9 cellular contexts compared by ENCODE assay signal in the genomic region with DNA sequence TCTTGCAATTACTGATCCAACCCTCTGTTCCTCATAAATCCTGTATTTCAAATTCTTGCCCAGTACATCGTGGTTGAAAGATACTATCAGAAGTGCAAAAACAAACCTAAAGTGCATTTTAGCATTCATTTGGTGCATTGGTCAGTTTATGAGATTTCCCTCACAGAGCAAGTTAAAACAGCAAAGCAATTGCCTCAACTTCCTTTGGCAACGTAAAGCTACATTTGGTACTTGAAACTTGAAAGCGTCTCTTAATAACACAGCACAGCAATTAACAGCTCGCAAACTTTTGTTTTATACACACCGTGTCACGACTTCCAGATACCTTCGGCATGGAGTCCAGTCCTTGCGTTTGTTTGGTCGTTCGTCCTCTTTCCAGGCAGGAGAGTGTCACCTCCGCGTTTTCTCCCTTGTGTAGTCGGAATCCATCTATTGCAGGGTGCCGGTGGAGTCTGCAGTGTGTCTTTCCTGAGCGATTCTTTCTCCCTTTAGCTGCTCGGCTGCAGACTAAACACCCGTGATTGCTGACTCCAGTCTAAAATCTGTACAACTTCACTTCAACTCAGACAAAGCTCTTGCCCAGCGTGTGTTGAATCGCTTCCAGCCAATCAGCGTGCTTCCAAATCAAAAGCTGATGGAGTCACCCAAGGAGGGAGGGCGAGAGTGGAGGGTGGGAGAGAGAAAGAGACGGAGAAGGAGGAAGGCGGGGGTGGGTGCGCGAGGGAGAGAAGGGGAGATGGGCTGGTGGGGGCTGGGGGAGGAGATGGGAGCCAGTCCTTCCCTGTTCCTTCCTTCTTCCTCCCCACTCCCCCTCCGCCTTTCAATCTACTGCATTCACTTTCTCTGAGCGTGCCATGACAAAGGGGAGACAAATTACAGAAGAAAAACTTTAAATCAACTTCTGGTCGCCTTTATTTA. TPM values are rescaled to one million over a fixed set of nuclear protein-coding genes. Genes with fewer than 3 reads are reported as not detected.
A peak's percentile ranks its signal among the peaks of the same experiment; 100 is the strongest.
DNase-seq lines count a peak whose midpoint lies in the region; TF ChIP-seq lines count a peak whose summit lies in the region.
"Had no signal": no experiment of that assay in that cellular context is flagged by ENCODE, and none has a peak within 500 bp of the region (broad histone marks: within the 10 kb centered on the region; RNA-seq: fewer than 3 reads in every experiment).

A gene with protein sequence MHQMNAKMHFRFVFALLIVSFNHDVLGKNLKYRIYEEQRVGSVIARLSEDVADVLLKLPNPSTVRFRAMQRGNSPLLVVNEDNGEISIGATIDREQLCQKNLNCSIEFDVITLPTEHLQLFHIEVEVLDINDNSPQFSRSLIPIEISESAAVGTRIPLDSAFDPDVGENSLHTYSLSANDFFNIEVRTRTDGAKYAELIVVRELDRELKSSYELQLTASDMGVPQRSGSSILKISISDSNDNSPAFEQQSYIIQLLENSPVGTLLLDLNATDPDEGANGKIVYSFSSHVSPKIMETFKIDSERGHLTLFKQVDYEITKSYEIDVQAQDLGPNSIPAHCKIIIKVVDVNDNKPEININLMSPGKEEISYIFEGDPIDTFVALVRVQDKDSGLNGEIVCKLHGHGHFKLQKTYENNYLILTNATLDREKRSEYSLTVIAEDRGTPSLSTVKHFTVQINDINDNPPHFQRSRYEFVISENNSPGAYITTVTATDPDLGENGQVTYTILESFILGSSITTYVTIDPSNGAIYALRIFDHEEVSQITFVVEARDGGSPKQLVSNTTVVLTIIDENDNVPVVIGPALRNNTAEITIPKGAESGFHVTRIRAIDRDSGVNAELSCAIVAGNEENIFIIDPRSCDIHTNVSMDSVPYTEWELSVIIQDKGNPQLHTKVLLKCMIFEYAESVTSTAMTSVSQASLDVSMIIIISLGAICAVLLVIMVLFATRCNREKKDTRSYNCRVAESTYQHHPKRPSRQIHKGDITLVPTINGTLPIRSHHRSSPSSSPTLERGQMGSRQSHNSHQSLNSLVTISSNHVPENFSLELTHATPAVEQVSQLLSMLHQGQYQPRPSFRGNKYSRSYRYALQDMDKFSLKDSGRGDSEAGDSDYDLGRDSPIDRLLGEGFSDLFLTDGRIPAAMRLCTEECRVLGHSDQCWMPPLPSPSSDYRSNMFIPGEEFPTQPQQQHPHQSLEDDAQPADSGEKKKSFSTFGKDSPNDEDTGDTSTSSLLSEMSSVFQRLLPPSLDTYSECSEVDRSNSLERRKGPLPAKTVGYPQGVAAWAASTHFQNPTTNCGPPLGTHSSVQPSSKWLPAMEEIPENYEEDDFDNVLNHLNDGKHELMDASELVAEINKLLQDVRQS (minus strand): TSS at position 544 of the 918 bp plus-strand sequence. CDS start 406 bp downstream, at position 138.

- no peak for TF ChIP-seq CTCF in spleen (IDR thresholded peaks at IDR 0.05 in 8 of 11, conservative IDR thresholded peaks at IDR 0.05 in 3 of 11)

- peaks cover 0 to 9% (median 0%) of the 10 kb centered on the region in 6 donors for H3K4me1 ChIP-seq in spleen

- TF ChIP-seq POLR2A in spleen (IDR thresholded peaks at IDR 0.05) = peak in 1 of 3 donors; percentile 25

- 3 to 6% (median 4%) methylated on average over 27 to 28 of the region's 28 CpGs for WGBS in spleen, 5 donors

- no peaks in the 10 kb centered on the region for H3K36me3 ChIP-seq in spleen

- H3K27ac ChIP-seq in spleen = peak within 1 kb of the TSS in 7 of 8 donors; percentile 55 to 78 (median 65)
- H3K27ac ChIP-seq: C4-2B had no signal

- DNase-seq in DMS53 (lab: John Stamatoyannopoulos, UW) (peak; percentile 26), DMS53 treated with DMSO at 0.1 percent for 48 hours (lab: John Stamatoyannopoulos, UW; ENCODE audit: unreplicated experiment) (no peak), HCEC 1CT (peak; percentile 83), NCI-H69 (lab: John Stamatoyannopoulos, UW) (peak; percentile 93), islet precursor cell (peak; percentile 97), spleen (no peak), CD1c-positive myeloid dendritic cell (ENCODE audit: extremely low spot score) (no peak)
- DNase-seq in central memory CD4-positive, alpha-beta T cell = peak; percentile 6

- H3K27me3 ChIP-seq in spleen (replicated peaks in 1 of 7) = no peaks in the 10 kb centered on the region

- intact Hi-C loops in spleen (cut with DNase I; ENCODE audit: low total_unique reads) = no loop called here

- H3K4me3 ChIP-seq in spleen = peak within 1 kb of the TSS; percentile 18 to 63 (median 32)

- no peaks in the 10 kb centered on the region for H3K9me3 ChIP-seq in spleen

RNA-seq across cellular contexts. Expression of the gene that starts here (rescaled TPM):
- 10 to 100 TPM in 1 of 7 donors, 1 to 10 TPM in 6; 3.6 to 15.6 (median 6.6) TPM for total RNA-seq in spleen
- polyA plus RNA-seq in spleen = under 1 TPM; 0.82 to 0.90 (median 0.87) TPM

Comparison
In these comparisons a context has a peak if more than half of its experiments do, and no peak if none do; other contexts are left out.
1. DNase-seq: peak in DMS53 (single experiment), HCEC 1CT (single experiment), NCI-H69 (single experiment), central memory CD4-positive, alpha-beta T cell (single experiment) and islet precursor cell (single experiment); none in DMS53 treated with DMSO at 0.1 percent for 48 hours (single experiment), spleen (single experiment) and CD1c-positive myeloid dendritic cell (single experiment).